ENCODE assay signal across 9 cellular contexts in the genomic region with DNA sequence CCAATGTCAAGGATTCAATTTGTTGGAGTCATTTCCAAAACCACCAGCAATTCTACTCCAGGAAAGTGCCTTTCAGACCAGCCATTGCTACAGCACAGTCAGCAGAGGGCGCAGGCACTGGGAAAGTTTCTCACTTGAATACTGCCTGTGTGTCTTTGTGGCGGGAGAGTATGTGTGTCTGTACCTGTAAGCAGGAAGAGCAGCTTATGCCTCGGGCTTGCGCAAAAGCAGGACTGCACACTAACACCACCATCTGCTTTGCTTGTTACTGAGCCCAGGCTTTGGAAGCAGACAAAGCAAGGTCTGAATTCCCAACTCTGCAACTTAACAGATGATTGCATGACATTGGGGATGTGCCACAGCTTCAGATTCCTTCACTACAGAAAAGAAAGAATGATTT. TPM values are rescaled to one million over a fixed set of nuclear protein-coding genes. Genes with fewer than 3 reads are reported as not detected.
A peak's percentile ranks its signal among the peaks of the same experiment; 100 is the strongest.
DNase-seq lines count a peak whose midpoint lies in the region; ATAC-seq and TF ChIP-seq lines count a peak whose summit lies in the region.
"Had no signal": no experiment of that assay in that cellular context is flagged by ENCODE, and none has a peak within 500 bp of the region (broad histone marks: within the 10 kb centered on the region; RNA-seq: fewer than 3 reads in every experiment).

No MANE protein-coding gene starts in this region.

- no peaks in the 10 kb centered on the region for H3K27me3 ChIP-seq in left lung

- no peaks in the 10 kb centered on the region for H3K9me3 ChIP-seq in left lung

- peaks cover 0 to 27% of the 10 kb centered on the region in 2 donors for H3K4me1 ChIP-seq in left lung

- ATAC-seq in GM18498 (IDR thresholded peaks at IDR 0.05; ENCODE audit: unreplicated experiment) (peak; percentile 74), HG03378 (IDR thresholded peaks at IDR 0.05; ENCODE audit: unreplicated experiment) (peak; percentile 79), left lung (peak; percentile 95)
- ATAC-seq in activated CD4-positive, CD25-positive, alpha-beta regulatory T cell treated with anti-CD3 and anti-CD28 coated beads, Interleukin-2, amount 50 U/mL, for 24 hours = peak; percentile 76 to 81

- H3K9me3 Mint-ChIP-seq in chondrocyte (ENCODE audit: low read depth) = peaks cover 19% of the 10 kb centered on the region
- H3K9me3 Mint-ChIP-seq: stimulated activated naive CD8-positive, alpha-beta T cell treated with anti-CD3 and anti-CD28 coated beads, Interleukin-15, Interleukin-2, amounts not matched to agents 100 ng/mL and 50 ng/mL, for 24 hours had no signal

- no peaks in the 10 kb centered on the region for H3K36me3 ChIP-seq in left lung

- DNase-seq in 8988T = peak; percentile 30
- DNase-seq in NCI-H446 (lab: John Stamatoyannopoulos, UW) = peak; percentile 25 to 70
- no peak for DNase-seq in chondrocyte (ENCODE audit: low spot score)
- DNase-seq in left lung = peak; percentile 79
- peak; percentile 21 to 44 (median 28) for DNase-seq in stimulated activated CD4-positive, alpha-beta T cell treated with anti-CD3 and anti-CD28 coated beads, TNF-alpha, amount 100 ng/mL, for 1 hour (ENCODE audit: low read depth in 3 of 3, low spot score in 1 of 3)

- peaks cover 34% of the 10 kb centered on the region for H3K27me3 Mint-ChIP-seq in chondrocyte (ENCODE audit: low read depth)

- no peak overlapping the region for H3K4me3 Mint-ChIP-seq in chondrocyte (ENCODE audit: unreplicated experiment)
- H3K4me3 Mint-ChIP-seq: stimulated activated naive CD8-positive, alpha-beta T cell treated with anti-CD3 and anti-CD28 coated beads, Interleukin-15, Interleukin-2, amounts not matched to agents 100 ng/mL and 50 ng/mL, for 24 hours had no signal

- no peak overlapping the region for H3K27ac Mint-ChIP-seq in chondrocyte (ENCODE audit: unreplicated experiment)
- H3K27ac Mint-ChIP-seq: stimulated activated naive CD8-positive, alpha-beta T cell treated with anti-CD3 and anti-CD28 coated beads, Interleukin-15, Interleukin-2, amounts not matched to agents 100 ng/mL and 50 ng/mL, for 24 hours had no signal

- TF ChIP-seq CTCF in chondrocyte (IDR thresholded peaks at IDR 0.05) (peak; percentile 89), left lung (IDR thresholded peaks at IDR 0.05) (peak; percentile 60 to 71)

- intact Hi-C loops in left lung (cut with DNase I) = no loop called here

- H3K4me1 Mint-ChIP-seq in chondrocyte (ENCODE audit: low read depth) = peaks cover 5% of the 10 kb centered on the region

- H3K27ac ChIP-seq in left lung = no peak overlapping the region

- peaks cover 6% of the 10 kb centered on the region for H3K36me3 Mint-ChIP-seq in chondrocyte (ENCODE audit: low read depth)

- no peak overlapping the region for H3K4me3 ChIP-seq in left lung

RNA-seq across cellular contexts. Expression of a gene that starts 7.0 kb away (rescaled TPM):
- total RNA-seq in chondrocyte = not detected in 3 replicates
- 100 to 1,000 TPM; 191 to 624 TPM for total RNA-seq in left lung

RNA-seq across cellular contexts. Expression of a gene that starts 22.3 kb away (rescaled TPM):
- total RNA-seq in chondrocyte (not detected in 3 replicates), left lung (1 to 10 TPM; 1.1 to 2.4 TPM)

RNA-seq across cellular contexts. Expression of a gene that starts 27.5 kb away (rescaled TPM):
- 3.5 to 4.5 TPM (median 4.4 TPM) in 3 replicates for total RNA-seq in chondrocyte
- 10 to 100 TPM; 13.4 to 14.2 TPM for total RNA-seq in left lung

Comparison
In these comparisons a context has a peak if more than half of its experiments do, and no peak if none do; other contexts are left out.
1. RNA of a gene that starts 7.0 kb away (total RNA-seq): 191 to 624 TPM in left lung; not detected in chondrocyte; every median in the first group is over 100 times any median in the second.
2. Peak in every context shown above with its lines, with median percentiles within 50 percentile points of each other: ATAC-seq.